Comparison of ENCODE assay signal across 24 cellular contexts in genomic region chr13:47005761-47006414, GRCh38.
"Had no signal": no experiment of that assay in that cellular context is flagged by ENCODE, and none has a peak within 500 bp of the region (broad histone marks: within the 10 kb centered on the region; RNA-seq: fewer than 3 reads in every experiment).

No MANE protein-coding gene starts in this region.

- ATAC-seq: activated CD8-positive, alpha-beta T cell treated with anti-CD3 and anti-CD28 coated beads for 36 hours; activated T-cell treated with anti-CD3 and anti-CD28 coated beads, Interleukin-2, amount 50 U/mL, for 4 hours; body of pancreas; gastroesophageal sphincter; mucosa of descending colon; natural killer cell treated with Interleukin-12 subunit alpha and Interleukin-12 subunit beta and Interleukin-15 and Interleukin-18, amount 100 ng/mL, for 72 hours; right cardiac atrium; WTC11 had no signal

- H3K27ac Mint-ChIP-seq: activated CD8-positive, alpha-beta T cell treated with anti-CD3 and anti-CD28 coated beads for 36 hours; activated naive CD4-positive, alpha-beta T cell treated with anti-CD3 and anti-CD28 coated beads, Interleukin-2, amount 50 U/mL, for 24 hours; activated T-helper 2 cell treated with anti-CD3 and anti-CD28 coated beads, Interferon-gamma antibody, Interleukin-2, Interleukin-4, amounts not matched to agents 10 μg/mL and 5 μg/mL and 100 μg/mL, durations not matched to agents 14 hours and 24 hours and 36 hours; natural killer cell treated with Interleukin-12 subunit alpha and Interleukin-12 subunit beta and Interleukin-15 and Interleukin-18, amount 100 ng/mL, for 72 hours; stimulated activated naive CD8-positive, alpha-beta T cell treated with anti-CD3 and anti-CD28 coated beads, Interleukin-15, Interleukin-2, amounts not matched to agents 100 ng/mL and 50 ng/mL, for 24 hours; WTC11 had no signal

- H3K27me3 ChIP-seq: body of pancreas, gastroesophageal sphincter, hepatocyte, thyroid gland, upper lobe of left lung, vagina had no signal

- DNase-seq: activated CD4-positive, alpha-beta T cell treated with anti-CD3 and anti-CD28 coated beads, Interleukin-2, amount 50 U/mL, for 1 hour; activated CD8-positive, alpha-beta T cell treated with anti-CD3 and anti-CD28 coated beads for 36 hours; activated T-cell treated with anti-CD3 and anti-CD28 coated beads, Interleukin-2, amount 50 U/mL, for 4 hours; anterior cingulate cortex; body of pancreas; dorsolateral prefrontal cortex; effector memory CD4-positive, alpha-beta T cell; erythroblast; islet precursor cell; left ventricle myocardium inferior; mucosa of descending colon; posterior cingulate gyrus; right cardiac atrium; stimulated activated CD4-positive, alpha-beta T cell treated with anti-CD3 and anti-CD28 coated beads, Interleukin-2, amount 100 ng/mL, for 48 hours; thyroid gland; upper lobe of left lung had no signal

- H3K4me3 ChIP-seq: body of pancreas, dorsolateral prefrontal cortex, gastroesophageal sphincter, hepatocyte, left ventricle myocardium inferior, mucosa of descending colon, thyroid gland, upper lobe of left lung, vagina had no signal

- H3K36me3 ChIP-seq: gastroesophageal sphincter, left ventricle myocardium inferior, thyroid gland, upper lobe of left lung, vagina had no signal

- H3K36me3 Mint-ChIP-seq: activated naive CD4-positive, alpha-beta T cell treated with anti-CD3 and anti-CD28 coated beads, Interleukin-2, amount 50 U/mL, for 24 hours; natural killer cell treated with Interleukin-12 subunit alpha and Interleukin-12 subunit beta and Interleukin-15 and Interleukin-18, amount 100 ng/mL, for 72 hours; WTC11 had no signal

- H3K4me1 Mint-ChIP-seq: activated naive CD4-positive, alpha-beta T cell treated with anti-CD3 and anti-CD28 coated beads, Interleukin-2, amount 50 U/mL, for 24 hours had no signal

- H3K4me1 ChIP-seq: body of pancreas, gastroesophageal sphincter, left ventricle myocardium inferior, thyroid gland, upper lobe of left lung, vagina had no signal

- H3K79me2 ChIP-seq: hepatocyte had no signal

- H3K4me2 ChIP-seq: hepatocyte had no signal

- H3K27ac ChIP-seq: body of pancreas, dorsolateral prefrontal cortex, gastroesophageal sphincter, hepatocyte, left ventricle myocardium inferior, thyroid gland, upper lobe of left lung, vagina had no signal

- H3K9me3 Mint-ChIP-seq: activated CD8-positive, alpha-beta T cell treated with anti-CD3 and anti-CD28 coated beads for 36 hours; activated naive CD4-positive, alpha-beta T cell treated with anti-CD3 and anti-CD28 coated beads, Interleukin-2, amount 50 U/mL, for 24 hours; activated T-cell treated with anti-CD3 and anti-CD28 coated beads, Interleukin-2, amount 50 U/mL, for 4 hours; activated T-helper 2 cell treated with anti-CD3 and anti-CD28 coated beads, Interferon-gamma antibody, Interleukin-2, Interleukin-4, amounts not matched to agents 10 μg/mL and 5 μg/mL and 100 μg/mL, durations not matched to agents 14 hours and 24 hours and 36 hours; natural killer cell treated with Interleukin-12 subunit alpha and Interleukin-12 subunit beta and Interleukin-15 and Interleukin-18, amount 100 ng/mL, for 72 hours; stimulated activated naive CD8-positive, alpha-beta T cell treated with anti-CD3 and anti-CD28 coated beads, Interleukin-15, Interleukin-2, amounts not matched to agents 100 ng/mL and 50 ng/mL, for 24 hours; WTC11 had no signal

- H3K9me3 ChIP-seq: body of pancreas, gastroesophageal sphincter, mucosa of descending colon, thyroid gland, upper lobe of left lung, vagina had no signal

- H3K4me3 Mint-ChIP-seq: activated CD8-positive, alpha-beta T cell treated with anti-CD3 and anti-CD28 coated beads for 36 hours; activated naive CD4-positive, alpha-beta T cell treated with anti-CD3 and anti-CD28 coated beads, Interleukin-2, amount 50 U/mL, for 24 hours; activated T-cell treated with anti-CD3 and anti-CD28 coated beads, Interleukin-2, amount 50 U/mL, for 4 hours; natural killer cell treated with Interleukin-12 subunit alpha and Interleukin-12 subunit beta and Interleukin-15 and Interleukin-18, amount 100 ng/mL, for 72 hours; stimulated activated naive CD8-positive, alpha-beta T cell treated with anti-CD3 and anti-CD28 coated beads, Interleukin-15, Interleukin-2, amounts not matched to agents 100 ng/mL and 50 ng/mL, for 24 hours; WTC11 had no signal
